ENCODE assay signal across 14 cellular contexts in the genomic region with DNA sequence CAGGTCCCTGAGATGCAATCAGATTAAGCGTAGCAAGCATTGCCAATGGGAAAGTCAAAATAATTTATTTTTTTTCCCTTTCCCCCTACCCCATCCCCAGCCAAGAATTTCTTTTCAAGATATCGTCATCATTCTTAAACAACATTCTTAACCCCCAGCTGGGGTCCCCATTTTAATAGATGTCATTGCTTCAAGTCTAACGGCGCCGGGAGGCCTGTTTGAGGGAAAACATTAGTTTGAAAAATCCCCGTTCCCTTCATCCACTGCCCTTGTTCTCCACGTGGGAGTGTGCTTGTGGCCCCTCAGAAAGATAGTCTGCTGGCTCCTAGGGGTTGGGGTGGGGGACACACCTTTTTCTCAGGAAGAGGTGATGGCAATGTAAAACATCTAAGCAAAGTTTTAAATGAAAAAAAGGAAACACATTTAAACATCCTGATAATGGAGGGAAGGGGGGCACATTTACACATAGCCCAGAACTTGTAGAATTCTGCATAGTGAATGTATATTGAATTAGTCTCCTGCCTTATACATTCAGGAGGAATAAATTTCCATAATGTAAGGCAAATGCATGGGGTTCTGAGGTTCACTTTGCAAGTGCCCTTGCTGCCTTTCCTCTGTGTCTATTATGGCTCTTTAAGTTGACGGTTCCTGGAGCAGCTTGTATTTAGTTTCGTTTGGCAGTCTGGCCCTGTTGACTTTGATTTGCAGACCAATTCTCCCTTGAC. TPM values are rescaled to one million over a fixed set of nuclear protein-coding genes. Genes with fewer than 3 reads are reported as not detected.
DNase-seq lines count a peak whose midpoint lies in the region; ATAC-seq and TF ChIP-seq lines count a peak whose summit lies in the region.
"Had no signal": no experiment of that assay in that cellular context is flagged by ENCODE, and none has a peak within 500 bp of the region (broad histone marks: within the 10 kb centered on the region; RNA-seq: fewer than 3 reads in every experiment).

No MANE protein-coding gene starts in this region.

- H3K36me3 ChIP-seq in ES-I3 (ENCODE audit: insufficient read depth, low read length) (peaks cover 5% of the 10 kb centered on the region), ascending aorta (peaks cover 14 to 17% of the 10 kb centered on the region in 2 donors), gastrocnemius medialis (no peaks in the 10 kb centered on the region)

- ATAC-seq in gastrocnemius medialis: no peak
- no peak for ATAC-seq in HG02973 (IDR thresholded peaks at IDR 0.05; ENCODE audit: unreplicated experiment)
- ATAC-seq in GM21423 (IDR thresholded peaks at IDR 0.05; ENCODE audit: unreplicated experiment): no peak

- H3K9ac ChIP-seq in ES-I3 (ENCODE audit: low read depth, low read length): peak overlapping the region; percentile 17; the same call in 1 of the 2 replicates

- H3K4me1 ChIP-seq in ES-I3 (ENCODE audit: insufficient read depth, low read length) (peaks cover 61% of the 10 kb centered on the region), ascending aorta (peaks cover 31 to 65% of the 10 kb centered on the region in 2 donors), gastrocnemius medialis (peaks cover 19 to 22% of the 10 kb centered on the region in 2 donors)

- intact Hi-C loops in ascending aorta (cut with DNase I) (loop anchor here (1.0 kb wide), 1 partner anchor 11 kb away; no protein-coding TSS in a partner anchor), gastrocnemius medialis (cut with DNase I; ENCODE audit: low total_unique reads) (no loop called here)

- DNase-seq in ascending aorta (ENCODE audit: low spot score in 2 of 2): no peak
- no peak for DNase-seq in gastrocnemius medialis
- DNase-seq in HK-2 (ENCODE audit: unreplicated experiment): no peak
- no peak for DNase-seq in NCI-H1048 (lab: John Stamatoyannopoulos, UW)
- DNase-seq: activated CD4-positive, alpha-beta memory T cell treated with anti-CD3 and anti-CD28 coated beads for 36 hours; CD4-positive, alpha-beta T cell; NCI-H1105 treated with DMSO at 0.1 percent for 48 hours; NCI-H748 treated with DMSO at 0.1 percent for 48 hours; retina had no signal

- no peaks in the 10 kb centered on the region for H3K9me3 ChIP-seq in ES-I3 (ENCODE audit: control insufficient read depth, insufficient read depth, low read length)
- H3K9me3 ChIP-seq in ascending aorta: no peaks in the 10 kb centered on the region
- no peaks in the 10 kb centered on the region for H3K9me3 ChIP-seq in iPS-18c (ENCODE audit: control insufficient read depth, insufficient read depth, low read length)
- H3K9me3 ChIP-seq in gastrocnemius medialis: no peaks in the 10 kb centered on the region

- in situ Hi-C loops in gastrocnemius medialis (cut with MboI; ENCODE audit: low sequenced_read_pairs in 4 of 4): no loop called here

- TF ChIP-seq CTCF in ascending aorta (IDR thresholded peaks at IDR 0.05): no peak
- no peak for TF ChIP-seq CTCF in gastrocnemius medialis (IDR thresholded peaks at IDR 0.05 in 4 of 5, conservative IDR thresholded peaks at IDR 0.05 in 1 of 5)

- H3K27me3 ChIP-seq in ascending aorta (no peaks in the 10 kb centered on the region), gastrocnemius medialis (peaks cover under 1 to 9% (median 7%) of the 10 kb centered on the region in 3 donors)

- no peak for TF ChIP-seq POLR2A in gastrocnemius medialis (IDR thresholded peaks at IDR 0.05)

- H3K27ac ChIP-seq in ascending aorta (peak overlapping the region; percentile 91 to 95), gastrocnemius medialis (peak overlapping the region in 3 of 4 donors; percentile 54 to 65 (median 59))

- no peak overlapping the region for H3K4me3 ChIP-seq in ascending aorta
- 0 out of 2 replicates have a peak overlapping the region, but pooled peaks have one; percentile 5 for H3K4me3 ChIP-seq in iPS-18c (ENCODE audit: insufficient read depth, low read depth, low read length)
- no peak overlapping the region for H3K4me3 ChIP-seq in gastrocnemius medialis

RNA-seq across cellular contexts. Expression of a gene that starts 6.8 kb away (rescaled TPM):
- total RNA-seq in ascending aorta (37.6 TPM), gastrocnemius medialis (1 to 10 TPM; 1.2 to 5.1 (median 2.0) TPM)

RNA-seq across cellular contexts. Expression of a gene that starts 12.4 kb away (rescaled TPM):
- total RNA-seq in ascending aorta: 45.4 TPM
- total RNA-seq in gastrocnemius medialis: 1 to 10 TPM in 3 of 4 donors, under 1 TPM in 1; 0.53 to 3.3 (median 1.5) TPM
- total RNA-seq: activated CD4-positive, alpha-beta memory T cell treated with anti-CD3 and anti-CD28 coated beads for 36 hours; CD4-positive, alpha-beta T cell; T-helper 1 cell treated with Interleukin-12 subunit alpha and Interleukin-12 subunit beta and Interleukin-4 antibody, amounts not matched to agents 30 ng/mL and 1 ng/mL, for 36 hours had no signal

RNA-seq across cellular contexts. Expression of a gene that starts 40.0 kb away (rescaled TPM):
- total RNA-seq in ascending aorta (not detected), gastrocnemius medialis (under 1 TPM in 1 of 4 donors, not detected in 3; 0.15 TPM)
- total RNA-seq: activated CD4-positive, alpha-beta memory T cell treated with anti-CD3 and anti-CD28 coated beads for 36 hours; T-helper 1 cell treated with Interleukin-12 subunit alpha and Interleukin-12 subunit beta and Interleukin-4 antibody, amounts not matched to agents 30 ng/mL and 1 ng/mL, for 36 hours had no signal

Comparison
In these comparisons a context has a peak if more than half of its experiments do, and no peak if none do; other contexts are left out.
1. RNA of a gene that starts 12.4 kb away (total RNA-seq): 45.4 TPM in ascending aorta (single experiment); 0.53 to 3.3 TPM in gastrocnemius medialis; every median in the first group is over 10 times any median in the second.